ENCODE assay signal across 25 cellular contexts in the genomic region with DNA sequence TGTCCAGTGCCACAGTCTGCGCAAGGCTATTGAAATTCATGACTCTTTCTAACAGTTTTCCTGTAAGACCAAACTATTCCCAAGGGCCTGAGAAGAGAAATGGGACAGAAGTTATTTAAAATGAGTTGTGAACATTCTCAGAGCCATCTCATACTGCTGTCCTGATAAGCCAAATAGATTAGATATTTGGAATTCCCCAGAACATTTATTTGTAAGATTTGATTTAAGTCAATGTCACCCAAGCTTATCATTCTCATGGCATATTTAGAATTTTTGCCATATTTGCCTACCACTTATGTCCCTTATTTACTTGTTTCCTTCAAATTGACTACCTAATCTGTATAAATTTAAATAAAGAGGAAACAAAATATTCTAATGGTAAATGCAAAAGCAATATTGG.
"Had no signal": no experiment of that assay in that cellular context is flagged by ENCODE, and none has a peak within 500 bp of the region (broad histone marks: within the 10 kb centered on the region; RNA-seq: fewer than 3 reads in every experiment).

No MANE protein-coding gene starts in this region.

- H3K36me3 ChIP-seq: brain microvascular endothelial cell had no signal

- H3K4me3 ChIP-seq: coronary artery, dorsolateral prefrontal cortex had no signal

- DNase-seq: activated CD4-positive, alpha-beta memory T cell treated with anti-CD3 and anti-CD28 coated beads, Interleukin-2, amount 10 ng/mL, durations not matched to agents 7 days and 5 days; activated CD4-positive, alpha-beta T cell treated with anti-CD3 and anti-CD28 coated beads for 36 hours; activated CD4-positive, alpha-beta T cell treated with anti-CD3 and anti-CD28 coated beads, Interleukin-2, amount 10 ng/mL, durations not matched to agents 24 days and 14 days; activated CD4-positive, CD25-positive, alpha-beta regulatory T cell; activated CD4-positive, CD25-positive, alpha-beta regulatory T cell treated with anti-CD3 and anti-CD28 coated beads, Interleukin-2, amount 50 U/mL, for 72 hours; activated CD8-positive, alpha-beta memory T cell treated with anti-CD3 and anti-CD28 coated beads, Interleukin-2, amount 50 U/mL, for 48 hours; activated gamma-delta T cell; activated naive CD4-positive, alpha-beta T cell; activated naive CD4-positive, alpha-beta T cell treated with anti-CD3 and anti-CD28 coated beads, Interleukin-2, amount 10 ng/mL, durations not matched to agents 7 days and 5 days; activated naive CD8-positive, alpha-beta T cell treated with anti-CD3 and anti-CD28 coated beads, Interleukin-2, amount 10 ng/mL, durations not matched to agents 7 days and 5 days; activated T-cell treated with anti-CD3 and anti-CD28 coated beads for 4 hours; activated T-cell treated with anti-CD3 and anti-CD28 coated beads, Interleukin-2, amount 50 U/mL, for 24 hours; activated T-cell treated with anti-CD3 and anti-CD28 coated beads, Interleukin-2, amount 50 U/mL, for 72 hours; amniotic stem cell; anterior cingulate cortex; brain microvascular endothelial cell; dorsolateral prefrontal cortex; effector memory CD4-positive, alpha-beta T cell; endodermal cell; foreskin fibroblast; head of caudate nucleus; T-helper 1 cell; T-helper 17 cell; T1000 had no signal

- H3K27ac ChIP-seq: brain microvascular endothelial cell, coronary artery, dorsolateral prefrontal cortex had no signal

- H3K27me3 ChIP-seq: brain microvascular endothelial cell, dorsolateral prefrontal cortex had no signal
